In genomic region chr3:101940521-101940992, GRCh38 we compare ENCODE assay signal across 8 cellular contexts.
A peak's percentile ranks its signal among the peaks of the same experiment; 100 is the strongest.
DNase-seq lines count a peak whose midpoint lies in the region; ATAC-seq and TF ChIP-seq lines count a peak whose summit lies in the region.

No MANE protein-coding gene starts in this region.

- H3K4me3 Mint-ChIP-seq in T-helper 17 cell = no peak overlapping the region

- no peak overlapping the region for H3K27ac Mint-ChIP-seq in T-helper 17 cell

- peak; percentile 31 for DNase-seq in NCI-H1105 treated with DMSO at 0.1 percent for 48 hours (lab: John Stamatoyannopoulos, UW)
- no peak for DNase-seq in NCI-H1105 (lab: John Stamatoyannopoulos, UW)
- peak; percentile 58 to 80 for DNase-seq in NOMO-1 (lab: John Stamatoyannopoulos, UW; ENCODE audit: unreplicated experiment in 2 of 2)
- DNase-seq in choroid plexus epithelial cell (ENCODE audit: low read depth) = peak; percentile 98
- DNase-seq in mucosa of descending colon = peak in 1 of 3 donors; percentile 58
- no peak for DNase-seq in T-helper 17 cell

- no peaks in the 10 kb centered on the region for H3K36me3 ChIP-seq in mucosa of descending colon (ENCODE audit: low read depth)

- no peaks in the 10 kb centered on the region for H3K4me1 ChIP-seq in mucosa of descending colon (ENCODE audit: low read depth)

- H3K36me3 Mint-ChIP-seq in T-helper 17 cell (ENCODE audit: low read depth) = no peaks in the 10 kb centered on the region

- ATAC-seq in mucosa of descending colon = peak; percentile 44
- ATAC-seq in HG02981 (IDR thresholded peaks at IDR 0.05; ENCODE audit: unreplicated experiment) = no peak
- ATAC-seq in HG02852 (IDR thresholded peaks at IDR 0.05; ENCODE audit: unreplicated experiment) = no peak
- ATAC-seq in T-helper 17 cell = no peak

- no peak for TF ChIP-seq CTCF in choroid plexus epithelial cell (conservative IDR thresholded peaks at IDR 0.05; ENCODE audit: low read depth, low read length)
- no peak for TF ChIP-seq CTCF in mucosa of descending colon (IDR thresholded peaks at IDR 0.05)

- H3K4me1 Mint-ChIP-seq in T-helper 17 cell = peaks cover 21% of the 10 kb centered on the region

- H3K4me3 ChIP-seq in choroid plexus epithelial cell (ENCODE audit: low read depth, low read length) = peak overlapping the region; percentile 2
- no peak overlapping the region for H3K4me3 ChIP-seq in mucosa of descending colon

- no peaks in the 10 kb centered on the region for H3K27me3 Mint-ChIP-seq in T-helper 17 cell

- intact Hi-C loops in mucosa of descending colon (cut with DNase I, micrococcal nuclease) = no loop called here

- H3K9me3 ChIP-seq in mucosa of descending colon (no peaks in the 10 kb centered on the region), T-helper 17 cell (ENCODE audit: control insufficient read depth, low read length, poor library complexity, severe bottlenecking) (no peaks in the 10 kb centered on the region)

Comparison
In these comparisons a context has a peak if more than half of its experiments do, and no peak if none do; other contexts are left out.
1. DNase-seq: peak in NCI-H1105 treated with DMSO at 0.1 percent for 48 hours (single experiment), NOMO-1 (2 of 2) and choroid plexus epithelial cell (single experiment); none in NCI-H1105 (single experiment) and T-helper 17 cell (0 of 3).